In the genomic region with DNA sequence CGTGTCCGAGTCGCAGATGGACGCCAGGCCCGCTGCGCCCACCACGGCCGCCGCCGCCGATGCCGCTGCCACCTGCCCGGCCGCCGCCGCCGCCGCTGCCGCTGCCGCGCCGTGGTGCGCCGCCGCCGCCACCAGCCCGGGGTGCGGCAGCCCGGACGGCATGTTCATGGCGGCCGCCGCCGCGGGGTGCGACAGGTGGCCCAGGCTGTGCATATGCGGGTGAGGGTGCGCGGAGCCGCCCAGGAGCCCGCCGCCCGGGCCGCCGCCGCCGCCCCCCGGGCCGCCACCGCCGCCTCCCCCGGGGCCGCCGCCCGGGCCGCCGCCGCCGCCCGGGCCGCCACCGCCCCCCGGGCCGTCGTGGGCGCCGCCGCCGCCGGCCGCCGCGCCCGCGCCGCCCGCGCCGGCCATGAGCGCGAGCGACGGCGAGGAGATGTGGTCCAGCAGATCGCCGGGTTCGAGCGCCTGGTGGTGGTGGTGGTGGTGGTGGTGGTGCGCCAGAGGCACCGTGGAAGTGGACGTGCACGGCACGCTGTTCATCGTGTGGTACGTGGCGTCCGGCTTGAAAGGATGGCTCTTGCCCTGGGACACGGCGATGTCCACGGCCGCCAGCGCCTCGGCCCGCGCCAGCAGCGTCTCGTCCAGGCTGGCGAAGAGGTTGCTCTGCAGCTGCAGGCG, we compare ENCODE assay signal across 9 cellular contexts. TPM values are rescaled to one million over a fixed set of nuclear protein-coding genes. Genes with fewer than 3 reads are reported as not detected.
DNase-seq lines count a peak whose midpoint lies in the region; ATAC-seq and TF ChIP-seq lines count a peak whose summit lies in the region.
"Had no signal": no experiment of that assay in that cellular context is flagged by ENCODE, and none has a peak within 500 bp of the region (broad histone marks: within the 10 kb centered on the region; RNA-seq: fewer than 3 reads in every experiment).

No MANE protein-coding gene starts in this region.

- H3K9me3 Mint-ChIP-seq in activated T-helper 17 cell treated with anti-CD3 and anti-CD28 coated beads, Interleukin-2, amount 50 U/mL, for 72 hours: no peaks in the 10 kb centered on the region
- H3K9me3 Mint-ChIP-seq in mesothelial cell of epicardium: no peaks in the 10 kb centered on the region

- H3K27me3 ChIP-seq in ACC112 (ENCODE audit: insufficient read depth, low read length): peaks cover 96% of the 10 kb centered on the region
- H3K27me3 ChIP-seq in gastrocnemius medialis: peaks cover 92 to 94% (median 92%) of the 10 kb centered on the region in 3 donors

- H3K36me3 ChIP-seq in ACC112 (ENCODE audit: insufficient read depth, low read length): no peaks in the 10 kb centered on the region
- no peaks in the 10 kb centered on the region for H3K36me3 ChIP-seq in gastrocnemius medialis

- ATAC-seq in activated T-helper 17 cell treated with anti-CD3 and anti-CD28 coated beads, Interleukin-2, amount 50 U/mL, for 72 hours (replicated peaks): no peak
- no peak for ATAC-seq in gastrocnemius medialis
- ATAC-seq in GM21576 (IDR thresholded peaks at IDR 0.05; ENCODE audit: unreplicated experiment): no peak

- DNase-seq in mesothelial cell of epicardium (ENCODE audit: low spot score in 2 of 2, unreplicated experiment in 2 of 2) (no peak), gastrocnemius medialis (no peak), H4 (ENCODE audit: low spot score) (no peak), SKM-1 treated with dmso at 0.1 percent for 144 hours (lab: John Stamatoyannopoulos, UW; ENCODE audit: unreplicated experiment) (no peak)

- in situ Hi-C loops in gastrocnemius medialis (cut with MboI; ENCODE audit: low sequenced_read_pairs in 4 of 4): no loop called here

- H3K4me3 Mint-ChIP-seq in activated T-helper 17 cell treated with anti-CD3 and anti-CD28 coated beads, Interleukin-2, amount 50 U/mL, for 72 hours: peak overlapping the region; percentile 76
- peak overlapping the region; percentile 58 for H3K4me3 Mint-ChIP-seq in mesothelial cell of epicardium

- no peak for TF ChIP-seq CTCF in mesothelial cell of epicardium (IDR thresholded peaks at IDR 0.05; ENCODE audit: unreplicated experiment)
- TF ChIP-seq CTCF in gastrocnemius medialis (IDR thresholded peaks at IDR 0.05 in 4 of 5, conservative IDR thresholded peaks at IDR 0.05 in 1 of 5): no peak

- no peak for TF ChIP-seq POLR2A in gastrocnemius medialis (IDR thresholded peaks at IDR 0.05)

- H3K27ac ChIP-seq in ACC112 (ENCODE audit: low read depth, low read length) (no peak overlapping the region), gastrocnemius medialis (no peak overlapping the region)

- H3K4me1 ChIP-seq in ACC112 (ENCODE audit: control insufficient read depth, insufficient read depth, low read length, unreplicated experiment) (no peaks in the 10 kb centered on the region), gastrocnemius medialis (peaks cover 4 to 10% of the 10 kb centered on the region in 2 donors)

- H3K4me1 Mint-ChIP-seq in activated T-helper 17 cell treated with anti-CD3 and anti-CD28 coated beads, Interleukin-2, amount 50 U/mL, for 72 hours: peaks cover 11% of the 10 kb centered on the region
- peaks cover 12% of the 10 kb centered on the region for H3K4me1 Mint-ChIP-seq in mesothelial cell of epicardium

- H3K79me2 ChIP-seq in ACC112 (ENCODE audit: control insufficient read depth, insufficient read depth, low read length, unreplicated experiment): no peaks in the 10 kb centered on the region

- H3K9me3 ChIP-seq in gastrocnemius medialis: no peaks in the 10 kb centered on the region

- no peak overlapping the region for H3K27ac Mint-ChIP-seq in activated T-helper 17 cell treated with anti-CD3 and anti-CD28 coated beads, Interleukin-2, amount 50 U/mL, for 72 hours
- H3K27ac Mint-ChIP-seq in mesothelial cell of epicardium: no peak overlapping the region

- H3K4me3 ChIP-seq in ACC112 (ENCODE audit: low read depth, low read length): no peak overlapping the region
- H3K4me3 ChIP-seq in GM08714 (ENCODE audit: low read length): peak overlapping the region; percentile 59; the same call in 1 of the 2 replicates
- peak overlapping the region in 2 of 4 donors; percentile 17 to 63 for H3K4me3 ChIP-seq in gastrocnemius medialis

- peaks cover 13% of the 10 kb centered on the region for H3K36me3 Mint-ChIP-seq in activated T-helper 17 cell treated with anti-CD3 and anti-CD28 coated beads, Interleukin-2, amount 50 U/mL, for 72 hours (ENCODE audit: low read depth)
- no peaks in the 10 kb centered on the region for H3K36me3 Mint-ChIP-seq in mesothelial cell of epicardium

- H2AFZ ChIP-seq in ACC112 (ENCODE audit: low read length, unreplicated experiment): peak overlapping the region; percentile 10

- intact Hi-C loops in gastrocnemius medialis (cut with DNase I; ENCODE audit: low total_unique reads): no loop called here

- peaks cover 77% of the 10 kb centered on the region for H3K27me3 Mint-ChIP-seq in activated T-helper 17 cell treated with anti-CD3 and anti-CD28 coated beads, Interleukin-2, amount 50 U/mL, for 72 hours
- H3K27me3 Mint-ChIP-seq in mesothelial cell of epicardium (ENCODE audit: low read depth): peaks cover 94% of the 10 kb centered on the region

RNA-seq across cellular contexts. Expression of gene POU4F1, which starts 1.3 kb away (rescaled TPM):
- total RNA-seq in activated T-helper 17 cell treated with anti-CD3 and anti-CD28 coated beads, Interleukin-2, amount 50 U/mL, for 72 hours: under 1 TPM; 0.13 to 0.35 TPM
- total RNA-seq in mesothelial cell of epicardium: not detected in 3 replicates
- not detected for total RNA-seq in gastrocnemius medialis
- not detected in 2 replicates for total RNA-seq in H4 (2014; rRNA removed; shearing (Covaris generic))
- total RNA-seq: subcutaneous adipose tissue had no signal

RNA-seq across cellular contexts. Expression of gene OBI1, which starts 56.9 kb away (rescaled TPM):
- total RNA-seq in activated T-helper 17 cell treated with anti-CD3 and anti-CD28 coated beads, Interleukin-2, amount 50 U/mL, for 72 hours: 10 to 100 TPM; 11.2 to 18.5 TPM
- total RNA-seq in mesothelial cell of epicardium (15.9 to 16.8 TPM (median 16.5 TPM) in 3 replicates), gastrocnemius medialis (1 to 10 TPM; 4.8 to 6.7 (median 5.8) TPM)
- total RNA-seq in H4 (2014; rRNA removed; shearing (Covaris generic)): 6.8 and 17.0 TPM in 2 replicates
